ENCODE assay signal across 13 cellular contexts in genomic region chr11:12496181-12497025, GRCh38.
DNase-seq lines count a peak whose midpoint lies in the region; ATAC-seq and TF ChIP-seq lines count a peak whose summit lies in the region.
"Had no signal": no experiment of that assay in that cellular context is flagged by ENCODE, and none has a peak within 500 bp of the region (broad histone marks: within the 10 kb centered on the region; RNA-seq: fewer than 3 reads in every experiment).

No MANE protein-coding gene starts in this region.

- no peaks in the 10 kb centered on the region for H3K27me3 ChIP-seq in MM.1S (replicated peaks; ENCODE audit: insufficient read depth, low read length)
- H3K27me3 ChIP-seq: esophagus muscularis mucosa, stomach had no signal

- no peaks in the 10 kb centered on the region for H3K79me2 ChIP-seq in MM.1S (ENCODE audit: low read length)

- ATAC-seq in sciatic nerve, result peak; percentile 53
- ATAC-seq in HG03378 (IDR thresholded peaks at IDR 0.05; ENCODE audit: unreplicated experiment), result no peak

- no peak overlapping the region for H2AFZ ChIP-seq in MM.1S (ENCODE audit: low read length)

- DNase-seq in NCI-H82 (lab: John Stamatoyannopoulos, UW), result peak; percentile 56
- DNase-seq in NCI-H82 treated with DMSO at 0.1 percent for 48 hours (lab: John Stamatoyannopoulos, UW; ENCODE audit: unreplicated experiment), result no peak
- no peak for DNase-seq in MM.1S
- DNase-seq in epithelial cell of esophagus (ENCODE audit: low read depth), result no peak
- DNase-seq in sciatic nerve (ENCODE audit: low spot score), result no peak
- DNase-seq in stimulated activated CD4-positive, alpha-beta T cell treated with anti-CD3 and anti-CD28 coated beads, Interleukin-2, amount 100 ng/mL, for 48 hours, result no peak
- no peak for DNase-seq in LoVo (ENCODE audit: low spot score)
- DNase-seq: activated CD4-positive, CD25-positive, alpha-beta regulatory T cell; AML-193; stimulated activated CD4-positive, alpha-beta T cell treated with anti-CD3 and anti-CD28 coated beads, Interleukin-1b, Interleukin-23, amount 100 ng/mL, for 48 hours; stomach had no signal

- H3K9me3 ChIP-seq in MM.1S (replicated peaks; ENCODE audit: insufficient read depth, low read length), result no peaks in the 10 kb centered on the region
- H3K9me3 ChIP-seq: esophagus muscularis mucosa, stomach had no signal

- no peak overlapping the region for H3K4me3 ChIP-seq in MM.1S (ENCODE audit: low read length)
- no peak overlapping the region for H3K4me3 ChIP-seq in epithelial cell of esophagus (ENCODE audit: low read length)
- H3K4me3 ChIP-seq: esophagus muscularis mucosa, stomach had no signal

- H3K9ac ChIP-seq in MM.1S (ENCODE audit: low read length), result no peak overlapping the region

- H4K20me1 ChIP-seq in MM.1S (ENCODE audit: insufficient read depth, low read length), result no peaks in the 10 kb centered on the region

- no peak overlapping the region for H3K4me2 ChIP-seq in MM.1S (ENCODE audit: low read depth, low read length)

- H3F3A ChIP-seq in MM.1S (ENCODE audit: insufficient read depth, low read length), result no peaks in the 10 kb centered on the region

- no peaks in the 10 kb centered on the region for H3K36me3 ChIP-seq in MM.1S (replicated peaks; ENCODE audit: insufficient read depth, low read length)

- H3K9me2 ChIP-seq in MM.1S (replicated peaks; ENCODE audit: insufficient read depth, low read length), result no peaks in the 10 kb centered on the region

- peak; percentile 19; the same call in 1 of the 2 replicates for TF ChIP-seq CTCF in MM.1S (IDR thresholded peaks at IDR 0.05; ENCODE audit: low read length)
- TF ChIP-seq CTCF in epithelial cell of esophagus (IDR thresholded peaks at IDR 0.05; ENCODE audit: insufficient read depth, low read depth, low read length, missing control alignments), result peak; percentile 22

- H3K27ac ChIP-seq in MM.1S (ENCODE audit: low read length), result no peak overlapping the region
- H3K27ac ChIP-seq: stomach had no signal

- intact Hi-C loops in sciatic nerve (cut with DNase I), result no loop called here

- no peaks in the 10 kb centered on the region for H3K4me1 ChIP-seq in MM.1S (ENCODE audit: low read length)
- H3K4me1 ChIP-seq: stomach had no signal
